ENCODE assay signal across 30 cellular contexts in genomic region chr6:141968632-141969031, GRCh38.
"Had no signal": no experiment of that assay in that cellular context is flagged by ENCODE, and none has a peak within 500 bp of the region (broad histone marks: within the 10 kb centered on the region; RNA-seq: fewer than 3 reads in every experiment).

No MANE protein-coding gene starts in this region.

- H3K4me1 ChIP-seq: left lung, pancreas, prostate gland, sigmoid colon, tibial nerve, uterus had no signal

- H3K4me1 Mint-ChIP-seq: neural crest cell; stimulated activated memory B cell treated with anti-CD40 and anti-IgM and Interleukin-4, amounts not matched to agents 10 μg/mL and 1 μg/mL and 100 μg/mL, for 72 hours; stimulated activated naive CD8-positive, alpha-beta T cell treated with anti-CD3 and anti-CD28 coated beads, Interleukin-15, amount 100 ng/mL, for 72 hours had no signal

- H3K4me2 ChIP-seq: smooth muscle cell had no signal

- H3K27me3 Mint-ChIP-seq: stimulated activated memory B cell treated with anti-CD40 and anti-IgM and Interleukin-4, amounts not matched to agents 10 μg/mL and 1 μg/mL and 100 μg/mL, for 72 hours; stimulated activated naive CD8-positive, alpha-beta T cell treated with anti-CD3 and anti-CD28 coated beads, Interleukin-15, amount 100 ng/mL, for 72 hours had no signal

- FAIRE-seq: keratinocyte, pancreas had no signal

- H3K36me3 Mint-ChIP-seq: stimulated activated memory B cell treated with anti-CD40 and anti-IgM and Interleukin-4, amounts not matched to agents 10 μg/mL and 1 μg/mL and 100 μg/mL, for 72 hours had no signal

- ATAC-seq: left cardiac atrium; left lung; mucosa of descending colon; naive thymus-derived CD8-positive, alpha-beta T cell; pancreas; right cardiac atrium; stimulated activated memory B cell treated with anti-CD40 and anti-IgM and Interleukin-4, amounts not matched to agents 10 μg/mL and 1 μg/mL and 100 μg/mL, for 72 hours; stimulated activated naive CD8-positive, alpha-beta T cell treated with anti-CD3 and anti-CD28 coated beads, Interleukin-15, amount 100 ng/mL, for 72 hours had no signal

- H3K27ac ChIP-seq: left lung, pancreas, prostate gland, sigmoid colon, tibial nerve, uterus had no signal

- H3K27ac Mint-ChIP-seq: naive thymus-derived CD8-positive, alpha-beta T cell; nephron; stimulated activated memory B cell treated with anti-CD40 and anti-IgM and Interleukin-4, amounts not matched to agents 10 μg/mL and 1 μg/mL and 100 μg/mL, for 72 hours; stimulated activated naive CD8-positive, alpha-beta T cell treated with anti-CD3 and anti-CD28 coated beads, Interleukin-15, amount 100 ng/mL, for 72 hours had no signal

- H3K27me3 ChIP-seq: left lung, pancreas, sigmoid colon, tibial nerve, uterus had no signal

- DNase-seq: head of caudate nucleus; hippocampal formation; kidney glomerular epithelial cell; left cardiac atrium; left lung; midbrain; mucosa of descending colon; naive thymus-derived CD8-positive, alpha-beta T cell; nucleus accumbens; pancreas; posterior cingulate gyrus; retina; right cardiac atrium; sigmoid colon; stimulated activated CD4-positive, alpha-beta T cell treated with anti-CD3 and anti-CD28 coated beads, Interleukin-1b, Interleukin-23, amount 100 ng/mL, for 48 hours; stimulated activated CD4-positive, alpha-beta T cell treated with anti-CD3 and anti-CD28 coated beads, Interleukin-2, amount 100 ng/mL, for 48 hours; stimulated activated CD4-positive, alpha-beta T cell treated with anti-CD3 and anti-CD28 coated beads, Interleukin-4, amount 100 ng/mL, for 4 hours; stimulated activated CD8-positive, alpha-beta memory T cell treated with anti-CD3 and anti-CD28 coated beads, Interleukin-4, amount 100 ng/mL, for 48 hours; stimulated activated naive CD4-positive, alpha-beta T cell treated with Interleukin-2 at 50 U/mL for 16 hours; stimulated activated naive CD8-positive, alpha-beta T cell treated with anti-CD3 and anti-CD28 coated beads, Interleukin-15, amount 100 ng/mL, for 72 hours; substantia nigra; uterus had no signal

- H3K36me3 ChIP-seq: left lung, pancreas, prostate gland, sigmoid colon, tibial nerve, uterus had no signal

- H3K4me3 ChIP-seq: left lung, lung, mucosa of descending colon, pancreas, prostate gland, sigmoid colon, smooth muscle cell, tibial nerve, uterus had no signal

- H3K9me3 ChIP-seq: pancreas, prostate gland, sigmoid colon, uterus had no signal

- H3K4me3 Mint-ChIP-seq: naive thymus-derived CD8-positive, alpha-beta T cell; nephron; neural crest cell; stimulated activated memory B cell treated with anti-CD40 and anti-IgM and Interleukin-4, amounts not matched to agents 10 μg/mL and 1 μg/mL and 100 μg/mL, for 72 hours; stimulated activated naive CD8-positive, alpha-beta T cell treated with anti-CD3 and anti-CD28 coated beads, Interleukin-15, amount 100 ng/mL, for 72 hours had no signal
